In the genomic region with DNA sequence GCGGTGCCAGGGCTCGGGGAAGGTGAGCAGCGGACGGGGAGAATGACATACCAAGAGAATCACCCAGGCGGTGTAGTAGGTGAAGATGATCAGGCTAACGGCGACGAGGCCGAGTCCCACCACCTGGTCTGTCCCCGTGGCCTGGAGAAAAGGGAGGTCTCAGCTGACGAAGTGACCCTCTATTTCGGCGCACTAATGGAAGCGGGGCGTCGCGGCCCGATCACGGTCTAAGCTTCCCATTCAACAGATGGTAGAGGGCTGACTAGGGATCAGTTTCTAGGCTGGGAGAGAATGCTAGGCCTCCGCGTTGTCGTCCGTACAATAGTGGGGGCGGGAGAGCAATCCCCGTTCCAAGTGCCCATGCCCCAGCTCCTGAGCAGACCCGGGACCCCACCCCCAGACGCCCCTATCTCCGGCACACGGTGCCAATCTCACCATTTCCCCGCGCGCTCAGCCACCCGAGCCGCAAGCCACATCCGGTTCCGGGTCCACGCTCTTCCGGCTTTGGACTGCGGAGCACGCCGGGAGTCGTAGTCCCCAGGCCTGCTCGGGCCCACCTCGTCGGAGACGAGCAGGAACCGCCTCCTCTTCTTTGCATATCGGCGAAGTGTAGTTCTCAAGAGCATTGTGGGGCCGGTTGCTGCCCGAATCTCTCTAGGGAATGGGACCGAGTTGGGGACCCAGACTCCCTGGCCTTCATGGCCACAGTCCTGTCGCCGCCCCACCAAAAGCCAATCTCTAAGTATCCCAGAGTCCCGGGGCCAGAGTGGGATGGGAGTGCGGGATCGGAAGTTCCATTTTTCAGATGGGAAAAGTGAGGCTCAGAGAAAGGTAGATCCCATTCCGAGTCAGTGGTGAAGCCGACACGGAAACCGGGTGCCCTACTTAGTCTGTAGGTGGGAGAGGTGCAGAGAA, we compare ENCODE assay signal across 8 cellular contexts. TPM values are rescaled to one million over a fixed set of nuclear protein-coding genes. Genes with fewer than 3 reads are reported as not detected.
DNase-seq lines count a peak whose midpoint lies in the region; ATAC-seq lines count a peak whose summit lies in the region.

A gene with protein sequence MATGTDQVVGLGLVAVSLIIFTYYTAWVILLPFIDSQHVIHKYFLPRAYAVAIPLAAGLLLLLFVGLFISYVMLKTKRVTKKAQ (minus strand): TSS at position 472 of the 915 bp plus-strand sequence. CDS start 34 bp downstream, at position 438.

- peaks cover 0 to 2% (median 0%) of the 10 kb centered on the region in 3 donors for H3K9me3 Mint-ChIP-seq in IgD-negative memory B cell
- H3K9me3 Mint-ChIP-seq in naive thymus-derived CD8-positive, alpha-beta T cell: peaks cover 0 to 5% (median 0%) of the 10 kb centered on the region in 9 donors
- H3K9me3 Mint-ChIP-seq in stimulated activated memory B cell treated with anti-CD40 and anti-IgM and Interleukin-4, amounts not matched to agents 10 μg/mL and 1 μg/mL and 100 μg/mL, for 72 hours: no peaks in the 10 kb centered on the region

- peak; percentile 78 for ATAC-seq in GM21528 (IDR thresholded peaks at IDR 0.05; ENCODE audit: low FRiP score, unreplicated experiment)
- ATAC-seq in naive thymus-derived CD8-positive, alpha-beta T cell: peak; percentile 85 to 93
- peak; percentile 98 for ATAC-seq in stimulated activated memory B cell treated with anti-CD40 and anti-IgM and Interleukin-4, amounts not matched to agents 10 μg/mL and 1 μg/mL and 100 μg/mL, for 72 hours

- peak within 1 kb of the TSS; percentile 91 to 97 (median 95) for H3K4me3 Mint-ChIP-seq in IgD-negative memory B cell
- H3K4me3 Mint-ChIP-seq in naive thymus-derived CD8-positive, alpha-beta T cell: peak within 1 kb of the TSS; percentile 84 to 97 (median 93)
- H3K4me3 Mint-ChIP-seq in stimulated activated memory B cell treated with anti-CD40 and anti-IgM and Interleukin-4, amounts not matched to agents 10 μg/mL and 1 μg/mL and 100 μg/mL, for 72 hours: peak within 1 kb of the TSS; percentile 95

- H3K27ac Mint-ChIP-seq in IgD-negative memory B cell: peak within 1 kb of the TSS; percentile 98 to 99 (median 98)
- peak within 1 kb of the TSS; percentile 75 to 97 (median 94) for H3K27ac Mint-ChIP-seq in naive thymus-derived CD8-positive, alpha-beta T cell
- H3K27ac Mint-ChIP-seq in stimulated activated memory B cell treated with anti-CD40 and anti-IgM and Interleukin-4, amounts not matched to agents 10 μg/mL and 1 μg/mL and 100 μg/mL, for 72 hours: peak within 1 kb of the TSS; percentile 85

- peak; percentile 81 for DNase-seq in DMS153 (lab: John Stamatoyannopoulos, UW)
- DNase-seq in RPMI7951 (ENCODE audit: low read depth): peak; percentile 82
- DNase-seq in activated T-helper 1 cell treated with anti-CD3 and anti-CD28 coated beads, Interleukin-2, amount 50 U/mL, for 16 hours (ENCODE audit: low read depth in 1 of 2, low spot score in 1 of 2): peak; percentile 74 to 81
- peak; percentile 71 for DNase-seq in fibroblast of peridontal ligament (ENCODE audit: extremely low read depth)
- peak; percentile 80 to 92 (median 86) for DNase-seq in naive thymus-derived CD8-positive, alpha-beta T cell

- POLR2A ChIA-PET in naive thymus-derived CD8-positive, alpha-beta T cell (lab: Charles Lee): interaction anchor here (0.7 to 67.4 kb wide), 12 partner anchors 8 to 353 kb away, joined by 3 to 2190 read pairs (median 4); a partner anchor contains a TSS

- no peaks in the 10 kb centered on the region for H3K27me3 Mint-ChIP-seq in IgD-negative memory B cell
- peaks cover 0 to 3% (median 0%) of the 10 kb centered on the region in 5 donors for H3K27me3 Mint-ChIP-seq in naive thymus-derived CD8-positive, alpha-beta T cell
- no peaks in the 10 kb centered on the region for H3K27me3 Mint-ChIP-seq in stimulated activated memory B cell treated with anti-CD40 and anti-IgM and Interleukin-4, amounts not matched to agents 10 μg/mL and 1 μg/mL and 100 μg/mL, for 72 hours

- peaks cover 1% of the 10 kb centered on the region for H3K36me3 Mint-ChIP-seq in IgD-negative memory B cell
- H3K36me3 Mint-ChIP-seq in naive thymus-derived CD8-positive, alpha-beta T cell: peaks cover 0 to 31% (median 0%) of the 10 kb centered on the region in 3 donors
- H3K36me3 Mint-ChIP-seq in stimulated activated memory B cell treated with anti-CD40 and anti-IgM and Interleukin-4, amounts not matched to agents 10 μg/mL and 1 μg/mL and 100 μg/mL, for 72 hours: peaks cover 30% of the 10 kb centered on the region

- peaks cover 24 to 31% (median 30%) of the 10 kb centered on the region in 3 donors for H3K4me1 Mint-ChIP-seq in IgD-negative memory B cell
- H3K4me1 Mint-ChIP-seq in naive thymus-derived CD8-positive, alpha-beta T cell: peaks cover 28 to 60% (median 55%) of the 10 kb centered on the region in 4 donors
- peaks cover 50% of the 10 kb centered on the region for H3K4me1 Mint-ChIP-seq in stimulated activated memory B cell treated with anti-CD40 and anti-IgM and Interleukin-4, amounts not matched to agents 10 μg/mL and 1 μg/mL and 100 μg/mL, for 72 hours

RNA-seq across cellular contexts. Expression of the gene that starts here (rescaled TPM):
- 44.9 TPM for polyA plus RNA-seq in IgD-negative memory B cell
- total RNA-seq in RPMI7951 (2014; rRNA removed; shearing (Covaris generic)): 37.1 and 50.1 TPM in 2 replicates
- 10 to 100 TPM; 71.1 to 74.6 TPM for total RNA-seq in naive thymus-derived CD8-positive, alpha-beta T cell
- 10 to 100 TPM; 28.5 to 34.7 (median 34.2) TPM for polyA plus RNA-seq in naive thymus-derived CD8-positive, alpha-beta T cell

Comparison
In these comparisons a context has a peak if more than half of its experiments do, and no peak if none do; other contexts are left out.
1. Peak in every context shown above with its lines: DNase-seq and ATAC-seq.